ENCODE assay signal across 8 cellular contexts in genomic region chr11:95147364-95147905, GRCh38. TPM values are rescaled to one million over a fixed set of nuclear protein-coding genes. Genes with fewer than 3 reads are reported as not detected.
DNase-seq lines count a peak whose midpoint lies in the region; ATAC-seq and TF ChIP-seq lines count a peak whose summit lies in the region.

No MANE protein-coding gene starts in this region.

- H3K36me3 ChIP-seq in SJCRH30 = no peaks in the 10 kb centered on the region
- H3K36me3 ChIP-seq in skeletal muscle satellite cell (ENCODE audit: insufficient read depth, low read length) = no peaks in the 10 kb centered on the region

- no peak for TF ChIP-seq CTCF in fibroblast of pulmonary artery (IDR thresholded peaks at IDR 0.05; ENCODE audit: low read length, missing control alignments)

- H3K4me2 ChIP-seq in skeletal muscle satellite cell (ENCODE audit: low read length) = peak overlapping the region; percentile 67

- H3K27me3 ChIP-seq in SJCRH30 (no peaks in the 10 kb centered on the region), skeletal muscle satellite cell (ENCODE audit: control insufficient read depth, insufficient read depth, low read length) (no peaks in the 10 kb centered on the region)

- H3K4me3 ChIP-seq in SJCRH30 = no peak overlapping the region
- no peak overlapping the region for H3K4me3 ChIP-seq in fibroblast of pulmonary artery (replicated peaks; ENCODE audit: low read depth, low read length)
- no peak overlapping the region for H3K4me3 ChIP-seq in skeletal muscle satellite cell (ENCODE audit: low read length)

- no peak for ATAC-seq in HG03457 (IDR thresholded peaks at IDR 0.05; ENCODE audit: unreplicated experiment)
- no peak for ATAC-seq in HG03354 (IDR thresholded peaks at IDR 0.05; ENCODE audit: poor library complexity, severe bottlenecking, unreplicated experiment)
- ATAC-seq in GM18505 (IDR thresholded peaks at IDR 0.05; ENCODE audit: unreplicated experiment) = no peak

- peak overlapping the region; percentile 5 for H3K9ac ChIP-seq in skeletal muscle satellite cell (ENCODE audit: low read depth, low read length)

- no peak overlapping the region for H3K27ac ChIP-seq in SJCRH30

- DNase-seq in HCEC 1CT (peak; percentile 90), SJCRH30 (peak; percentile 53 to 71), fibroblast of pulmonary artery (ENCODE audit: low read depth) (peak; percentile 96), NCI-H1436 treated with DMSO at 0.1 percent for 48 hours (lab: John Stamatoyannopoulos, UW) (no peak)

- no peak for TF ChIP-seq POLR2A in GM18505 (IDR thresholded peaks at IDR 0.05; ENCODE audit: borderline replicate concordance, extremely low read depth, insufficient read depth, insufficient read length)

- peaks cover 27% of the 10 kb centered on the region for H3K4me1 ChIP-seq in SJCRH30
- peaks cover 51% of the 10 kb centered on the region for H3K4me1 ChIP-seq in skeletal muscle satellite cell (ENCODE audit: control insufficient read depth, insufficient read depth, low read length)

- no peaks in the 10 kb centered on the region for H3K9me3 ChIP-seq in SJCRH30 (replicated peaks)
- no peaks in the 10 kb centered on the region for H3K9me3 ChIP-seq in skeletal muscle satellite cell (replicated peaks; ENCODE audit: low read length)

RNA-seq across cellular contexts. Expression of gene ENDOD1, which starts 57.8 kb away (rescaled TPM):
- 9.3 and 10.3 TPM in 2 replicates for total RNA-seq in SJCRH30 (2014; rRNA removed; shearing (Covaris generic))
- 38.0 and 43.9 TPM in 2 replicates for total RNA-seq in skeletal muscle satellite cell (2012; rRNA removed)
